ENCODE assay signal across 13 cellular contexts in the genomic region with DNA sequence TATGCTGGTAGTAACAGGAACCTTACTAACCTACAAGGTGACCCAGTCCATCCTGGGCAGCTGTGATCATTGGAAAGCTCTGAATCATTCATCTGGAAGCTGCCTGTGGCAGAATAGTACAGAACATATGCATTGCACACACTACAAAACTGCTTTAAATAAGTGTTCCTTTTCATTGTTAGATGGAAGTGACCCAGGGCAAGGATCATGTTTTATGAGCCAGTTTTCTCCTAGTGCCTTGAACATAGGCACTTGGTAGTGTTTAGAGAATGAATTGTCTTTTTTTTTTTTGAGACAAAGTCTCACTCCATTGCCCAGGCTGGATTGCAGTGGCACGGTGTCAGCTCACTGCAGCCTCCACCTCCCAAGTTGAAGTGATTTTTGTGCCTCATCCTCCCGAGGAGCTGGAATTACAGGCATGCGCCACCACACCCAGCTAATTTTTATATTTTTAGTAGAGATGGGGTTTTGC. TPM values are rescaled to one million over a fixed set of nuclear protein-coding genes. Genes with fewer than 3 reads are reported as not detected.
DNase-seq lines count a peak whose midpoint lies in the region; ATAC-seq and TF ChIP-seq lines count a peak whose summit lies in the region.
"Had no signal": no experiment of that assay in that cellular context is flagged by ENCODE, and none has a peak within 500 bp of the region (broad histone marks: within the 10 kb centered on the region; RNA-seq: fewer than 3 reads in every experiment).

No MANE protein-coding gene starts in this region.

- H3K27ac Mint-ChIP-seq in CD4-positive, alpha-beta memory T cell, result peak overlapping the region in 6 of 7 donors; percentile 25 to 92 (median 42)
- peak overlapping the region; percentile 9 to 54 for H3K27ac Mint-ChIP-seq in effector memory CD8-positive, alpha-beta T cell
- no peak overlapping the region for H3K27ac Mint-ChIP-seq in neural progenitor cell
- H3K27ac Mint-ChIP-seq: WTC11 had no signal

- no peaks in the 10 kb centered on the region for H3K9me3 Mint-ChIP-seq in CD4-positive, alpha-beta memory T cell
- no peaks in the 10 kb centered on the region for H3K9me3 Mint-ChIP-seq in effector memory CD8-positive, alpha-beta T cell
- no peaks in the 10 kb centered on the region for H3K9me3 Mint-ChIP-seq in neural progenitor cell
- H3K9me3 Mint-ChIP-seq: WTC11 had no signal

- intact Hi-C loops in CD4-positive, alpha-beta memory T cell (cut with micrococcal nuclease), result no loop called here
- intact Hi-C loops in sciatic nerve (cut with DNase I), result no loop called here
- intact Hi-C loops in left lung (cut with DNase I), result loop anchor here in 1 of 2 donors (5.0 kb wide), 1 partner anchor 56 kb away; a partner anchor contains a TSS
- intact Hi-C loops in posterior cingulate gyrus (cut with DNase I), result no loop called here

- ATAC-seq in effector memory CD8-positive, alpha-beta T cell (replicated peaks), result no peak
- ATAC-seq in sciatic nerve, result no peak
- ATAC-seq in left lung, result no peak
- ATAC-seq in HG02759 (IDR thresholded peaks at IDR 0.05; ENCODE audit: unreplicated experiment), result no peak
- ATAC-seq: HCT116, WTC11 had no signal

- H3K79me2 ChIP-seq in neural progenitor cell (ENCODE audit: low read depth), result peaks cover 10% of the 10 kb centered on the region

- H3K4me1 Mint-ChIP-seq in CD4-positive, alpha-beta memory T cell, result peaks cover 26 to 42% (median 36%) of the 10 kb centered on the region in 4 donors
- peaks cover 29 to 47% of the 10 kb centered on the region in 2 donors for H3K4me1 Mint-ChIP-seq in effector memory CD8-positive, alpha-beta T cell (ENCODE audit: low read depth in 2 of 2)
- peaks cover 38% of the 10 kb centered on the region for H3K4me1 Mint-ChIP-seq in neural progenitor cell

- H3K9me3 ChIP-seq in CD4-positive, alpha-beta memory T cell (ENCODE audit: control insufficient read depth in 1 of 2, low read length in 2 of 2), result no peaks in the 10 kb centered on the region
- H3K9me3 ChIP-seq in MG63 (no peaks in the 10 kb centered on the region), neural progenitor cell (ENCODE audit: low read depth) (no peaks in the 10 kb centered on the region), left lung (no peaks in the 10 kb centered on the region)
- H3K9me3 ChIP-seq: thoracic aorta had no signal

- CTCF ChIA-PET in CD4-positive, alpha-beta memory T cell (lab: Charles Lee; ENCODE audit: partially characterized antibody), result interaction anchor here (0.9 to 7.0 kb wide), 5 partner anchors 10 to 598 kb away, joined by 3 to 121 read pairs (median 3); a partner anchor contains a TSS

- H3F3A ChIP-seq in neural progenitor cell (ENCODE audit: low read depth), result peaks cover 27% of the 10 kb centered on the region

- no peak overlapping the region for H3K27ac ChIP-seq in CD4-positive, alpha-beta memory T cell (ENCODE audit: low read depth, low read length)
- peak overlapping the region; percentile 49 for H3K27ac ChIP-seq in neural progenitor cell
- no peak overlapping the region for H3K27ac ChIP-seq in left lung

- no peak overlapping the region for H3K4me3 Mint-ChIP-seq in CD4-positive, alpha-beta memory T cell
- no peak overlapping the region for H3K4me3 Mint-ChIP-seq in effector memory CD8-positive, alpha-beta T cell
- no peak overlapping the region for H3K4me3 Mint-ChIP-seq in neural progenitor cell
- H3K4me3 Mint-ChIP-seq: WTC11 had no signal

- no peak for DNase-seq in CD4-positive, alpha-beta memory T cell
- DNase-seq in MG63 (peak; percentile 21), neural progenitor cell (ENCODE audit: low spot score) (no peak), sciatic nerve (ENCODE audit: low spot score) (no peak), left lung (no peak), posterior cingulate gyrus (no peak)
- DNase-seq in effector memory CD8-positive, alpha-beta T cell, result no peak
- DNase-seq: GDM1, NCI-H1694 had no signal

- H3K4me1 ChIP-seq in CD4-positive, alpha-beta memory T cell (ENCODE audit: insufficient read depth, low read length), result peaks cover 4% of the 10 kb centered on the region
- H3K4me1 ChIP-seq in neural progenitor cell (peaks cover 17% of the 10 kb centered on the region), left lung (peaks cover 28 to 62% of the 10 kb centered on the region in 2 donors)

- no peak overlapping the region for H2AFZ ChIP-seq in neural progenitor cell (replicated peaks)

- peaks cover 23% of the 10 kb centered on the region for H4K20me1 ChIP-seq in neural progenitor cell (ENCODE audit: low read depth)

- H3K36me3 ChIP-seq in CD4-positive, alpha-beta memory T cell (ENCODE audit: insufficient read depth, low read length), result peaks cover 14% of the 10 kb centered on the region
- no peaks in the 10 kb centered on the region; the same call in none of the 2 replicates for H3K36me3 ChIP-seq in MG63
- H3K36me3 ChIP-seq in neural progenitor cell, result no peaks in the 10 kb centered on the region
- H3K36me3 ChIP-seq in left lung, result peaks cover 0 to 17% of the 10 kb centered on the region in 2 donors

- H3K4me3 ChIP-seq in CD4-positive, alpha-beta memory T cell (ENCODE audit: low read length in 2 of 2), result no peak overlapping the region
- H3K4me3 ChIP-seq in MG63 (no peak overlapping the region), neural progenitor cell (no peak overlapping the region), left lung (no peak overlapping the region)
- H3K4me3 ChIP-seq: thoracic aorta had no signal

- TF ChIP-seq CTCF in neural progenitor cell (IDR thresholded peaks at IDR 0.05) (no peak), left lung (IDR thresholded peaks at IDR 0.05) (no peak)

- peaks cover 4 to 28% of the 10 kb centered on the region in 2 donors for H3K36me3 Mint-ChIP-seq in CD4-positive, alpha-beta memory T cell
- H3K36me3 Mint-ChIP-seq in effector memory CD8-positive, alpha-beta T cell (ENCODE audit: insufficient read depth), result peaks cover 18% of the 10 kb centered on the region
- H3K36me3 Mint-ChIP-seq in neural progenitor cell, result no peaks in the 10 kb centered on the region

- POLR2A ChIA-PET in CD4-positive, alpha-beta memory T cell (lab: Charles Lee; ENCODE audit: partially characterized antibody), result interaction anchor here (1.6 kb wide), 1 partner anchor 12 kb away, joined by 5 read pairs; no protein-coding TSS in a partner anchor

- no peaks in the 10 kb centered on the region for H3K27me3 ChIP-seq in CD4-positive, alpha-beta memory T cell (ENCODE audit: insufficient read depth, low read length)
- H3K27me3 ChIP-seq in MG63 (no peaks in the 10 kb centered on the region), neural progenitor cell (no peaks in the 10 kb centered on the region), left lung (no peaks in the 10 kb centered on the region)

- no peaks in the 10 kb centered on the region for H3K27me3 Mint-ChIP-seq in CD4-positive, alpha-beta memory T cell
- no peaks in the 10 kb centered on the region for H3K27me3 Mint-ChIP-seq in effector memory CD8-positive, alpha-beta T cell
- no peaks in the 10 kb centered on the region for H3K27me3 Mint-ChIP-seq in neural progenitor cell (ENCODE audit: insufficient read depth, low read depth)

- H3K4me2 ChIP-seq in neural progenitor cell, result no peak overlapping the region

- H3K9ac ChIP-seq in neural progenitor cell, result no peak overlapping the region

RNA-seq across cellular contexts. Expression of a gene that starts 55.4 kb away (rescaled TPM):
- 10 to 100 TPM; 22.4 to 23.5 TPM for total RNA-seq in CD4-positive, alpha-beta memory T cell
- 1 to 10 TPM; 2.7 to 8.1 TPM for polyA plus RNA-seq in CD4-positive, alpha-beta memory T cell
- 5.0 and 19.1 TPM in 2 replicates for total RNA-seq in MG63 (2014; rRNA removed; shearing (Covaris generic); ENCODE audit: low replicate concordance)
- total RNA-seq in neural progenitor cell (ENCODE audit: low replicate concordance) (10.4 and 15.2 TPM in 2 replicates), sciatic nerve (12.5 TPM), left lung (10 to 100 TPM; 14.8 to 14.9 TPM)

RNA-seq across cellular contexts. Expression of a gene that starts 57.9 kb away (rescaled TPM):
- total RNA-seq in CD4-positive, alpha-beta memory T cell, result 100 to 1,000 TPM; 230 to 235 TPM
- 10 to 100 TPM; 34.8 to 69.7 TPM for polyA plus RNA-seq in CD4-positive, alpha-beta memory T cell
- total RNA-seq in MG63 (2014; rRNA removed; shearing (Covaris generic); ENCODE audit: low replicate concordance), result 21.5 and 28.0 TPM in 2 replicates
- total RNA-seq in neural progenitor cell (ENCODE audit: low replicate concordance), result 2.5 and 13.2 TPM in 2 replicates
- 39.4 TPM for total RNA-seq in sciatic nerve
- 100 to 1,000 TPM in 1 of 2 donors, 10 to 100 TPM in 1; 77.6 to 116 TPM for total RNA-seq in left lung
